ENCODE assay signal across 1 cellular context in genomic region chr12:6693832-6694355, GRCh38.
TF ChIP-seq lines count a peak whose summit lies in the region.

No MANE protein-coding gene starts in this region.

TF ChIP-seq in HEK293, 187 proteins besides CTCF, POLR2A, EP300 and RAD21 (continued from another document):
- TF ChIP-seq ZNF280D (tag by site-specific recombination; IDR thresholded peaks at IDR 0.05): no peak
- peak; percentile 81 for TF ChIP-seq ZNF366 (tag by site-specific recombination; conservative IDR thresholded peaks at IDR 0.05)
- TF ChIP-seq ZBTB7A (tag by site-specific recombination; IDR thresholded peaks at IDR 0.05; ENCODE audit: low read depth): no peak
- TF ChIP-seq ZFHX2 (tag by site-specific recombination; conservative IDR thresholded peaks at IDR 0.05): no peak
- TF ChIP-seq ZBTB21 (tag by site-specific recombination; IDR thresholded peaks at IDR 0.05): no peak
- no peak for TF ChIP-seq SCRT1 (tag by site-specific recombination; IDR thresholded peaks at IDR 0.05; ENCODE audit: borderline replicate concordance)
